Comparison of ENCODE assay signal across 8 cellular contexts in the genomic region with DNA sequence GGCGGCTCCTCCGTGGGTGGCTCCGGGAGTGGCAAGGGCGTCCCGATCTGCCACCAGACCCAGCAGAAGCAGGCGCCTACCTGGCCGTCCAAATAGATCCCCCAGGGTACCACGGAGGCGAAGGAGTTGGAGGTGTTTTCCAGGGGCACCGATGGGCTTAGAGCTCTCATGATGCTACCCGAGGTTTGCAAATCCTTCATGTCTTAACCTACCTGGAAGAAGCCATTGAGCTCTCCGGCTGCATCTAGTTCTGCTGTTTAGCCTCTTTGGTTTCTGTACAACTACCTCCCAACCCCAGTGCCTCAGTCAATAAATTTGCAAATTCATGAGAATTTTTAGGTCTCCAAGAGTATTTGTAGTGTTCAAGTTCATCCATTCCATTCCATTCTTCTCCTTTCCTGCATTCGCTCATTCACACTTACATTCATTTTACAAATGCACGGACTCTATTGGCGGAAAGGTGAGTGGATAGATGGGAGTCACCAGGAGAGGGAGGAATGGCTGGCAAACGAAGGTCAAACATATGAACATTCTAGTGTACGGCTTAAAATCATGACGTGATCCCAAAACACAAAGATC. TPM values are rescaled to one million over a fixed set of nuclear protein-coding genes. Genes with fewer than 3 reads are reported as not detected.
A peak's percentile ranks its signal among the peaks of the same experiment; 100 is the strongest.
DNase-seq lines count a peak whose midpoint lies in the region; ATAC-seq and TF ChIP-seq lines count a peak whose summit lies in the region.

No MANE protein-coding gene starts in this region.

- H3K4me3 ChIP-seq in GM12864 (ENCODE audit: low read depth, low read length) (peak overlapping the region; percentile 20), OCI-LY3 (ENCODE audit: low read length) (peak overlapping the region; percentile 75), esophagus muscularis mucosa (peak overlapping the region; percentile 50 to 63 (median 56)), prostate gland (peak overlapping the region; percentile 18 to 36)

- H3K36me3 ChIP-seq in OCI-LY3 (replicated peaks; ENCODE audit: low read depth, low read length), result peaks cover 11% of the 10 kb centered on the region
- H3K36me3 ChIP-seq in esophagus muscularis mucosa, result no peaks in the 10 kb centered on the region
- no peaks in the 10 kb centered on the region for H3K36me3 ChIP-seq in prostate gland

- ATAC-seq in HG03280 (IDR thresholded peaks at IDR 0.05; ENCODE audit: unreplicated experiment) (no peak), HG02642 (IDR thresholded peaks at IDR 0.05; ENCODE audit: poor library complexity, unreplicated experiment) (no peak)

- H4K20me1 ChIP-seq in OCI-LY3 (ENCODE audit: insufficient read depth, low read length), result no peaks in the 10 kb centered on the region

- peak overlapping the region; percentile 52; the same call in 1 of the 2 replicates for H2AFZ ChIP-seq in OCI-LY3 (ENCODE audit: low read depth, low read length)

- H3K27me3 ChIP-seq in OCI-LY3 (ENCODE audit: low read depth, low read length) (no peaks in the 10 kb centered on the region), esophagus muscularis mucosa (peaks cover 0 to 74% (median 36%) of the 10 kb centered on the region in 4 donors), prostate gland (replicated peaks; ENCODE audit: insufficient read depth) (peaks cover 13% of the 10 kb centered on the region)

- WGBS in esophagus muscularis mucosa, result 22% methylated on average over 14 of the region's 18 CpGs
- WGBS in prostate gland, result 18% methylated on average over 11 of the region's 18 CpGs

- peak overlapping the region; percentile 95 for H3K4me2 ChIP-seq in OCI-LY3 (ENCODE audit: low read length)

- TF ChIP-seq POLR2A in esophagus muscularis mucosa (IDR thresholded peaks at IDR 0.05; ENCODE audit: low read depth), result no peak
- TF ChIP-seq POLR2A in prostate gland (IDR thresholded peaks at IDR 0.05), result no peak

- peaks cover 23% of the 10 kb centered on the region for H3K79me2 ChIP-seq in OCI-LY3 (ENCODE audit: low read length)

- TF ChIP-seq CTCF in GM12864 (IDR thresholded peaks at IDR 0.05; ENCODE audit: low read depth, low read length, missing control alignments) (no peak), OCI-LY3 (IDR thresholded peaks at IDR 0.05; ENCODE audit: low read depth, low read length) (no peak; the same call in 1 of the 2 replicates), esophagus muscularis mucosa (IDR thresholded peaks at IDR 0.05) (no peak), prostate gland (IDR thresholded peaks at IDR 0.05) (no peak)

- H3K9ac ChIP-seq in OCI-LY3 (ENCODE audit: low read length), result peak overlapping the region; percentile 75

- DNase-seq in GM12864 (ENCODE audit: low read depth) (no peak), esophagus muscularis mucosa (ENCODE audit: extremely low spot score) (no peak), prostate gland (ENCODE audit: low spot score) (no peak)
- no peak for DNase-seq in activated effector memory CD4-positive, alpha-beta T cell treated with Interleukin-2 at 50 U/mL for 16 hours
- DNase-seq in central memory CD4-positive, alpha-beta T cell, result no peak

- TF ChIP-seq EP300 in esophagus muscularis mucosa (IDR thresholded peaks at IDR 0.05), result no peak

- H3K4me1 ChIP-seq in OCI-LY3 (ENCODE audit: low read length), result peaks cover 36% of the 10 kb centered on the region
- peaks cover 10 to 23% (median 19%) of the 10 kb centered on the region in 4 donors for H3K4me1 ChIP-seq in esophagus muscularis mucosa
- H3K4me1 ChIP-seq in prostate gland (replicated peaks), result peaks cover 4% of the 10 kb centered on the region

- peaks cover 8% of the 10 kb centered on the region for H3K9me3 ChIP-seq in OCI-LY3 (ENCODE audit: insufficient read depth, low read length)
- H3K9me3 ChIP-seq in esophagus muscularis mucosa, result no peaks in the 10 kb centered on the region
- H3K9me3 ChIP-seq in prostate gland, result no peaks in the 10 kb centered on the region

- H3K27ac ChIP-seq in OCI-LY3 (ENCODE audit: low read length), result peak overlapping the region; percentile 93
- no peak overlapping the region for H3K27ac ChIP-seq in esophagus muscularis mucosa (replicated peaks in 1 of 4)
- H3K27ac ChIP-seq in prostate gland, result no peak overlapping the region

- intact Hi-C loops in esophagus muscularis mucosa (cut with DNase I), result no loop called here
- intact Hi-C loops in prostate gland (cut with DNase I), result no loop called here

RNA-seq across cellular contexts. Expression of gene LORICRIN, which starts 2.4 kb away (rescaled TPM):
- total RNA-seq in esophagus muscularis mucosa (not detected), prostate gland (under 1 TPM in 1 of 2 donors, not detected in 1; 0.45 TPM)

RNA-seq across cellular contexts. Expression of gene PRR9, which starts 44.5 kb away (rescaled TPM):
- total RNA-seq in esophagus muscularis mucosa, result 1 to 10 TPM in 1 of 4 donors, not detected in 3; 1.2 TPM
- not detected for total RNA-seq in prostate gland

RNA-seq across cellular contexts. Expression of gene PGLYRP3, which starts 50.9 kb away (rescaled TPM):
- total RNA-seq in esophagus muscularis mucosa (not detected), prostate gland (not detected)

RNA-seq across cellular contexts. Expression of gene LELP1, which starts 58.7 kb away (rescaled TPM):
- total RNA-seq in esophagus muscularis mucosa, result not detected
- 1 to 10 TPM in 1 of 2 donors, not detected in 1; 4.4 TPM for total RNA-seq in prostate gland

Comparison
In these comparisons a context has a peak if more than half of its experiments do, and no peak if none do; other contexts are left out.
1. H3K4me3 ChIP-seq: peak in every context shown above with its lines; median percentile 75 in OCI-LY3; 56 in esophagus muscularis mucosa; 27 in prostate gland; 20 in GM12864.